17 cellular contexts compared by ENCODE assay signal in genomic region chr2:220332886-220333285, GRCh38.
DNase-seq lines count a peak whose midpoint lies in the region; ATAC-seq and TF ChIP-seq lines count a peak whose summit lies in the region.
"Had no signal": no experiment of that assay in that cellular context is flagged by ENCODE, and none has a peak within 500 bp of the region (broad histone marks: within the 10 kb centered on the region; RNA-seq: fewer than 3 reads in every experiment).

No MANE protein-coding gene starts in this region.

- 0 out of 2 replicates have a peak overlapping the region, but pooled peaks have one; percentile 10 for H3K4me2 ChIP-seq in PC-9
- H3K4me2 ChIP-seq: GM23338 had no signal

- POLR2A ChIA-PET in PC-9 (lab: Charles Lee; ENCODE audit: unreplicated experiment): no interaction called here

- H3K27ac ChIP-seq in PC-9 (no peak overlapping the region), esophagus squamous epithelium (peak overlapping the region in 3 of 4 donors; percentile 19 to 47 (median 44))

- H3K4me1 Mint-ChIP-seq in activated T-cell treated with anti-CD3 and anti-CD28 coated beads, Interleukin-2, amount 50 U/mL, for 72 hours (ENCODE audit: low read depth): no peaks in the 10 kb centered on the region
- H3K4me1 Mint-ChIP-seq: CD4-positive, alpha-beta memory T cell; GM23338 had no signal

- no peak for TF ChIP-seq POLR2A in esophagus squamous epithelium (IDR thresholded peaks at IDR 0.05)

- no peak overlapping the region for H3K4me3 Mint-ChIP-seq in activated T-cell treated with anti-CD3 and anti-CD28 coated beads, Interleukin-2, amount 50 U/mL, for 72 hours
- H3K4me3 Mint-ChIP-seq: CD4-positive, alpha-beta memory T cell; GM23338; H9 had no signal

- intact Hi-C loops in PC-9 (cut with micrococcal nuclease; ENCODE audit: unreplicated experiment): no loop called here
- intact Hi-C loops in esophagus squamous epithelium (cut with DNase I): no loop called here

- H3K36me3 ChIP-seq in PC-9 (ENCODE audit: low read depth) (no peaks in the 10 kb centered on the region), esophagus squamous epithelium (no peaks in the 10 kb centered on the region)

- no peaks in the 10 kb centered on the region for H4K20me1 ChIP-seq in PC-9 (ENCODE audit: insufficient read depth)

- H3K4me1 ChIP-seq in PC-9 (replicated peaks; ENCODE audit: insufficient read depth) (peaks cover 24% of the 10 kb centered on the region), esophagus squamous epithelium (peaks cover 0 to 21% (median 0%) of the 10 kb centered on the region in 3 donors)

- CTCF ChIA-PET in PC-9 (lab: Charles Lee): no interaction called here

- H3K36me3 Mint-ChIP-seq in activated T-cell treated with anti-CD3 and anti-CD28 coated beads, Interleukin-2, amount 50 U/mL, for 72 hours (ENCODE audit: insufficient read depth in 2 of 2): no peaks in the 10 kb centered on the region
- H3K36me3 Mint-ChIP-seq: CD4-positive, alpha-beta memory T cell had no signal

- no TSS peak for BruUV-seq in PC-9 (replicated peaks; lab: Mats Ljungman, UMichigan)

- no peaks in the 10 kb centered on the region for H3K9me2 ChIP-seq in PC-9 (ENCODE audit: insufficient read depth)

- H3K27me3 Mint-ChIP-seq in activated T-cell treated with anti-CD3 and anti-CD28 coated beads, Interleukin-2, amount 50 U/mL, for 72 hours (ENCODE audit: low read depth): no peaks in the 10 kb centered on the region
- H3K27me3 Mint-ChIP-seq: CD4-positive, alpha-beta memory T cell had no signal

- no peak for TF ChIP-seq CTCF in PC-9 (conservative IDR thresholded peaks at IDR 0.05)
- no peak for TF ChIP-seq CTCF in epithelial cell of esophagus (IDR thresholded peaks at IDR 0.05; ENCODE audit: insufficient read depth, low read depth, low read length, missing control alignments)
- TF ChIP-seq CTCF in esophagus squamous epithelium (IDR thresholded peaks at IDR 0.05): no peak

- H2AFZ ChIP-seq in PC-9: no peak overlapping the region
- H2AFZ ChIP-seq: GM23338 had no signal

- H3K9me3 ChIP-seq in PC-9 (ENCODE audit: insufficient read depth, low read depth): peaks cover 6% of the 10 kb centered on the region
- peaks cover 0 to 17% (median 0%) of the 10 kb centered on the region in 3 donors for H3K9me3 ChIP-seq in esophagus squamous epithelium

- peaks cover 5 to 8% of the 10 kb centered on the region in 2 donors for H3K9me3 Mint-ChIP-seq in activated T-cell treated with anti-CD3 and anti-CD28 coated beads, Interleukin-2, amount 50 U/mL, for 72 hours

- 20 to 74% methylated on average over 1 of the region's 1 CpG for WGBS in esophagus squamous epithelium, 2 donors

- ATAC-seq in GM18502 (IDR thresholded peaks at IDR 0.05; ENCODE audit: poor library complexity, unreplicated experiment) (no peak), HG02623 (IDR thresholded peaks at IDR 0.05; ENCODE audit: unreplicated experiment) (no peak)
- ATAC-seq in activated T-cell treated with anti-CD3 and anti-CD28 coated beads, Interleukin-2, amount 50 U/mL, for 72 hours (replicated peaks in 1 of 2): no peak
- ATAC-seq: GM23338, HCT116 had no signal

- no peaks in the 10 kb centered on the region for H3F3A ChIP-seq in PC-9 (ENCODE audit: insufficient read depth, low read depth)

- no peaks in the 10 kb centered on the region for H3K79me2 ChIP-seq in PC-9 (ENCODE audit: low read depth)

- H3K27ac Mint-ChIP-seq in activated T-cell treated with anti-CD3 and anti-CD28 coated beads, Interleukin-2, amount 50 U/mL, for 72 hours: no peak overlapping the region
- H3K27ac Mint-ChIP-seq: CD4-positive, alpha-beta memory T cell; GM23338; H9 had no signal

- H3K27me3 ChIP-seq in PC-9 (ENCODE audit: insufficient read depth, low read depth): no peaks in the 10 kb centered on the region
- no peaks in the 10 kb centered on the region for H3K27me3 ChIP-seq in esophagus squamous epithelium

- H3K4me3 ChIP-seq in PC-9 (no peak overlapping the region), epithelial cell of esophagus (ENCODE audit: low read length) (no peak overlapping the region), esophagus squamous epithelium (no peak overlapping the region)
- H3K4me3 ChIP-seq: GM23338 had no signal

- DNase-seq in PC-9: peak in 1 of 2 experiments; percentile 65
- peak; percentile 85 for DNase-seq in epithelial cell of esophagus (ENCODE audit: low read depth)
- DNase-seq in esophagus squamous epithelium (lab: John Stamatoyannopoulos, UW): no peak
- peak; percentile 13 for DNase-seq in renal cortical epithelial cell (ENCODE audit: low read depth)
- no peak for DNase-seq in activated T-cell treated with anti-CD3 and anti-CD28 coated beads, Interleukin-2, amount 50 U/mL, for 72 hours
- DNase-seq: C1 segment of cervical spinal cord; Calu3; CD4-positive, alpha-beta memory T cell; COR-L47; DMS53; DMS79 treated with DMSO at 0.1 percent for 48 hours; GF-D8; H9 had no signal

Comparison
In these comparisons a context has a peak if more than half of its experiments do, and no peak if none do; other contexts are left out.
1. DNase-seq: peak in epithelial cell of esophagus (single experiment) and renal cortical epithelial cell (single experiment); none in esophagus squamous epithelium (single experiment) and activated T-cell treated with anti-CD3 and anti-CD28 coated beads, Interleukin-2, amount 50 U/mL, for 72 hours (0 of 2).